1 cellular context compared by ENCODE assay signal in the genomic region with DNA sequence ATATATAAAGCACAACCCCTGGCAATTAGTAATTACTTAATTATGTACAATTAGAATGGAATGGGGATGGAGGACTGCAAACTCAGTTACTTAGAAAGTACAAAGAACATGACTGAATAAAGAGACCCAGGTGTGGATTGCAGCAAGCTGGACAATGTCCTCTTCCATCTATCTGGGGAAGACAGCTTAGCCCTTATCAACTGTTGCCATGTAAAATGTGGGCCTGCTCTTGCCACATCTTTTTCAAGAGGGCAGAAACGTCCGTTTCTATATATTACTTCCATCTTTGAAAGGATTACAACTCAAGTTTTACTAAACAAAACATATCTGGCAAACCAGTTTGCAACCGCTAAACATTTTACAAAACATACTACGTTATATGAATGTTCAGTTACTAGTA.
TF ChIP-seq lines count a peak whose summit lies in the region.

No MANE protein-coding gene starts in this region.

TF ChIP-seq in SK-N-SH treated with all-trans-retinoic acid at 6 μM for 48 hours, 23 proteins besides CTCF, POLR2A, EP300 and RAD21 (continued from another document):
- TF ChIP-seq, protein P1, sequence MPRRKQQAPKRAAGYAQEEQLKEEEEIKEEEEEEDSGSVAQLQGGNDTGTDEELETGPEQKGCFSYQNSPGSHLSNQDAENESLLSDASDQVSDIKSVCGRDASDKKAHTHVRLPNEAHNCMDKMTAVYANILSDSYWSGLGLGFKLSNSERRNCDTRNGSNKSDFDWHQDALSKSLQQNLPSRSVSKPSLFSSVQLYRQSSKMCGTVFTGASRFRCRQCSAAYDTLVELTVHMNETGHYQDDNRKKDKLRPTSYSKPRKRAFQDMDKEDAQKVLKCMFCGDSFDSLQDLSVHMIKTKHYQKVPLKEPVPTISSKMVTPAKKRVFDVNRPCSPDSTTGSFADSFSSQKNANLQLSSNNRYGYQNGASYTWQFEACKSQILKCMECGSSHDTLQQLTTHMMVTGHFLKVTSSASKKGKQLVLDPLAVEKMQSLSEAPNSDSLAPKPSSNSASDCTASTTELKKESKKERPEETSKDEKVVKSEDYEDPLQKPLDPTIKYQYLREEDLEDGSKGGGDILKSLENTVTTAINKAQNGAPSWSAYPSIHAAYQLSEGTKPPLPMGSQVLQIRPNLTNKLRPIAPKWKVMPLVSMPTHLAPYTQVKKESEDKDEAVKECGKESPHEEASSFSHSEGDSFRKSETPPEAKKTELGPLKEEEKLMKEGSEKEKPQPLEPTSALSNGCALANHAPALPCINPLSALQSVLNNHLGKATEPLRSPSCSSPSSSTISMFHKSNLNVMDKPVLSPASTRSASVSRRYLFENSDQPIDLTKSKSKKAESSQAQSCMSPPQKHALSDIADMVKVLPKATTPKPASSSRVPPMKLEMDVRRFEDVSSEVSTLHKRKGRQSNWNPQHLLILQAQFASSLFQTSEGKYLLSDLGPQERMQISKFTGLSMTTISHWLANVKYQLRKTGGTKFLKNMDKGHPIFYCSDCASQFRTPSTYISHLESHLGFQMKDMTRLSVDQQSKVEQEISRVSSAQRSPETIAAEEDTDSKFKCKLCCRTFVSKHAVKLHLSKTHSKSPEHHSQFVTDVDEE (CRISPR knock-in tag; IDR thresholded peaks at IDR 0.05), result no peak
TF ChIP-seq in SK-N-SH treated with all-trans-retinoic acid at 6 μM for 48 hours: peak in this region for 0.
